ENCODE assay signal across 9 cellular contexts in the genomic region with DNA sequence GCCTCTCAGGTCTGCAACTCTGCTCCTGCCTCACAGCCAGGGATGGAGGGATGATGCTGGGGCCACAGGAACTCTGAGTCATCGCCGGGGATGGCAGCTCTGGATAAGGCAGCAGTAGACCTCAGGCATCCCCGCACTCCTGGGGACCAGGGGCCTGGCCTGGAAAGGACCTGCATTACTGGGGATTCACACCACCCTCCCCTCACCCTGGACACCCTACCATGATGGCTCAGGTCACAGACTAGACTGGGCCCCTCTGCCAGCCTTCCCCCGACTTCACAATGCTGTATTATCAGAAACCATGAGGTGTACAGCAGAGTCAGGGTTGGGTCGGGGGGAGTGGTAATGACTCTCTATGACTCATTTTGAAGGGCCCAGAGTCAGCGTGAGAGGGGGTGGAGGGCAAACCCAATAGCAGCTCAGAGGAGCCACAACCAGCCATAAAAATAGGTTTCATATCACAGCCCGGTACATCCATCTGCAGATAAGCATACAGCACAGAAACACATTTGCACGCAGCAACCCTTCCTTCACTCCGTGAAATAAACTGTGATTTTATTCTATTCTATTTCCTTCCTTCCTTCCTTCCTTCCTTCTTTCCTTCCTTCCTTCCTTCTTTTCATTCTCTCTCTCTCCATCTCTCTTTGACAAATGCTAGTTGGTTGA. TPM values are rescaled to one million over a fixed set of nuclear protein-coding genes. Genes with fewer than 3 reads are reported as not detected.
DNase-seq lines count a peak whose midpoint lies in the region; ATAC-seq, FAIRE-seq and TF ChIP-seq lines count a peak whose summit lies in the region.
"Had no signal": no experiment of that assay in that cellular context is flagged by ENCODE, and none has a peak within 500 bp of the region (broad histone marks: within the 10 kb centered on the region; RNA-seq: fewer than 3 reads in every experiment).

No MANE protein-coding gene starts in this region.

- peak; percentile 71 for ATAC-seq in GM21447 (IDR thresholded peaks at IDR 0.05; ENCODE audit: unreplicated experiment)
- ATAC-seq in GM21526 (IDR thresholded peaks at IDR 0.05; ENCODE audit: low FRiP score, unreplicated experiment): no peak
- ATAC-seq in sciatic nerve: no peak

- intact Hi-C loops in sciatic nerve (cut with DNase I): no loop called here

- 64% methylated on average over 8 of the region's 9 CpGs for WGBS in suprapubic skin

- no peaks in the 10 kb centered on the region for H3K36me3 ChIP-seq in bronchial epithelial cell (ENCODE audit: control insufficient read depth, insufficient read depth, low read length)
- H3K36me3 ChIP-seq in suprapubic skin: no peaks in the 10 kb centered on the region

- TF ChIP-seq CTCF in bronchial epithelial cell (IDR thresholded peaks at IDR 0.05; ENCODE audit: insufficient read depth, low read length, severe bottlenecking) (no peak), suprapubic skin (IDR thresholded peaks at IDR 0.05) (no peak)

- FAIRE-seq in bronchial epithelial cell (lab: Jason Lieb, UNC): no peak

- no peak overlapping the region for H3K27ac ChIP-seq in suprapubic skin

- no peak for TF ChIP-seq POLR2A in suprapubic skin (IDR thresholded peaks at IDR 0.05)

- no peaks in the 10 kb centered on the region for H3K27me3 ChIP-seq in bronchial epithelial cell (ENCODE audit: control insufficient read depth, insufficient read depth, low read length)
- H3K27me3 ChIP-seq in suprapubic skin: no peaks in the 10 kb centered on the region

- H3K4me3 ChIP-seq in bronchial epithelial cell (ENCODE audit: low read depth, low read length) (no peak overlapping the region), suprapubic skin (no peak overlapping the region)

- TF ChIP-seq EP300 in suprapubic skin (IDR thresholded peaks at IDR 0.05): no peak

- H3K4me1 ChIP-seq in suprapubic skin: peaks cover 5% of the 10 kb centered on the region

- DNase-seq in T-helper 9 cell (peak; percentile 5), bronchial epithelial cell (ENCODE audit: low read depth) (peak; percentile 48), NCI-H446 (lab: John Stamatoyannopoulos, UW) (no peak), suprapubic skin (ENCODE audit: low spot score in 2 of 2) (no peak), sciatic nerve (ENCODE audit: low spot score) (no peak)
- peak; percentile 54 for DNase-seq in stimulated activated CD8-positive, alpha-beta memory T cell treated with anti-CD3 and anti-CD28 coated beads, Interleukin-12 subunit alpha, Interleukin-12 subunit beta, amount 100 ng/mL, for 24 hours (ENCODE audit: extremely low read depth)

- H3K9me3 ChIP-seq in suprapubic skin: no peaks in the 10 kb centered on the region

RNA-seq across cellular contexts. Expression of a gene that starts 28.8 kb away (rescaled TPM):
- total RNA-seq in bronchial epithelial cell (not detected in 2 replicates), suprapubic skin (1 to 10 TPM; 2.4 to 5.4 (median 3.8) TPM), sciatic nerve (2.2 TPM)
- total RNA-seq: NCI-H460 had no signal

Comparison
In these comparisons a context has a peak if more than half of its experiments do, and no peak if none do; other contexts are left out.
1. DNase-seq: peak in T-helper 9 cell (single experiment), bronchial epithelial cell (single experiment) and stimulated activated CD8-positive, alpha-beta memory T cell treated with anti-CD3 and anti-CD28 coated beads, Interleukin-12 subunit alpha, Interleukin-12 subunit beta, amount 100 ng/mL, for 24 hours (single experiment); none in NCI-H446 (0 of 2), suprapubic skin (0 of 2) and sciatic nerve (single experiment).